In genomic region chr7:104317944-104318629, GRCh38 we compare ENCODE assay signal across 31 cellular contexts. TPM values are rescaled to one million over a fixed set of nuclear protein-coding genes. Genes with fewer than 3 reads are reported as not detected.
DNase-seq lines count a peak whose midpoint lies in the region; ATAC-seq, FAIRE-seq and TF ChIP-seq lines count a peak whose summit lies in the region.
"Had no signal": no experiment of that assay in that cellular context is flagged by ENCODE, and none has a peak within 500 bp of the region (broad histone marks: within the 10 kb centered on the region; RNA-seq: fewer than 3 reads in every experiment).

No MANE protein-coding gene starts in this region.

- H2AFZ ChIP-seq in HepG2 (ENCODE audit: low read length) (no peak overlapping the region), IMR-90 (replicated peaks; ENCODE audit: low read length, poor library complexity) (no peak overlapping the region), K562 (ENCODE audit: low read depth, low read length) (no peak overlapping the region)

- H3K27ac ChIP-seq in HepG2 (ENCODE audit: extremely low read length, insufficient read depth, low read length) (no peak overlapping the region), right lobe of liver (no peak overlapping the region), IMR-90 (ENCODE audit: insufficient read depth, low read length) (no peak overlapping the region), K562 (ENCODE audit: extremely low read depth, low read depth, low read length) (no peak overlapping the region), mesendoderm (ENCODE audit: low read depth, low read length) (no peak overlapping the region)
- H3K27ac ChIP-seq: 22Rv1, BLaER1 had no signal

- H3K27ac Mint-ChIP-seq in chondrocyte (ENCODE audit: unreplicated experiment), result no peak overlapping the region
- H3K27ac Mint-ChIP-seq: CD14-positive monocyte; CD4-positive, alpha-beta memory T cell; CD4-positive, CD25-positive, alpha-beta regulatory T cell; CD8-positive, alpha-beta memory T cell had no signal

- H4K8ac ChIP-seq in IMR-90 (ENCODE audit: low read depth in 2 of 2, low read length in 2 of 2), result no peak overlapping the region
- H4K8ac ChIP-seq in mesendoderm (ENCODE audit: low read depth, low read length), result no peak overlapping the region

- TF ChIP-seq EP300 in HepG2 (IDR thresholded peaks at IDR 0.05; ENCODE audit: low read depth in 2 of 2, low read length in 2 of 2), result no peak
- TF ChIP-seq EP300 in HepG2 (CRISPR knock-in tag; IDR thresholded peaks at IDR 0.05; ENCODE audit: borderline replicate concordance), result no peak
- no peak for TF ChIP-seq EP300 in K562 (IDR thresholded peaks at IDR 0.05; ENCODE audit: low read length)

- H3K9me1 ChIP-seq in IMR-90 (ENCODE audit: insufficient read depth, low read length) (no peaks in the 10 kb centered on the region), K562 (ENCODE audit: control insufficient read depth, insufficient read depth, low read length) (no peaks in the 10 kb centered on the region)

- no peak overlapping the region for H3K4me3 Mint-ChIP-seq in chondrocyte (ENCODE audit: unreplicated experiment)
- H3K4me3 Mint-ChIP-seq: CD14-positive monocyte; CD4-positive, alpha-beta memory T cell; CD4-positive, CD25-positive, alpha-beta regulatory T cell; CD8-positive, alpha-beta memory T cell had no signal

- no peak for TF ChIP-seq POLR2A in HepG2 (IDR thresholded peaks at IDR 0.05; ENCODE audit: insufficient read depth in 1 of 2, low read depth in 2 of 2, low read length in 2 of 2)
- TF ChIP-seq POLR2A in right lobe of liver (IDR thresholded peaks at IDR 0.05), result no peak
- no peak for TF ChIP-seq POLR2A in IMR-90 (IDR thresholded peaks at IDR 0.05; ENCODE audit: low read depth, low read length)
- TF ChIP-seq POLR2A in K562 (conservative IDR thresholded peaks at IDR 0.05), result no peak

- H3K79me1 ChIP-seq in IMR-90 (ENCODE audit: low read depth in 1 of 2, low read length in 2 of 2) (no peaks in the 10 kb centered on the region), mesendoderm (ENCODE audit: low read length) (no peaks in the 10 kb centered on the region)

- H3K4me2 ChIP-seq in HepG2 (ENCODE audit: low read depth, low read length) (no peak overlapping the region), IMR-90 (ENCODE audit: low read depth, low read length) (no peak overlapping the region), K562 (ENCODE audit: insufficient read depth, low read length) (no peak overlapping the region), mesendoderm (ENCODE audit: low read length) (no peak overlapping the region)
- H3K4me2 ChIP-seq: BLaER1 had no signal

- H3K9me3 Mint-ChIP-seq in chondrocyte (ENCODE audit: low read depth), result peaks cover 28% of the 10 kb centered on the region

- H3K27me3 ChIP-seq in HepG2 (ENCODE audit: control insufficient read depth in 1 of 2, insufficient read depth in 2 of 2, low read length in 2 of 2) (no peaks in the 10 kb centered on the region), right lobe of liver (no peaks in the 10 kb centered on the region), IMR-90 (ENCODE audit: control insufficient read depth, insufficient read depth, low read length) (no peaks in the 10 kb centered on the region; the same call in 1 of the 2 replicates), K562 (ENCODE audit: control insufficient read depth in 2 of 2, insufficient read depth in 2 of 2, low read length in 2 of 2) (no peaks in the 10 kb centered on the region), mesendoderm (ENCODE audit: insufficient read depth, low read length, poor library complexity) (no peaks in the 10 kb centered on the region)
- H3K27me3 ChIP-seq: BLaER1 had no signal

- no peak overlapping the region for H3K14ac ChIP-seq in IMR-90 (replicated peaks; ENCODE audit: low read depth, low read length)

- CTCF ChIA-PET in HepG2 (lab: Yijun Ruan, JAX; ENCODE audit: low intra/inter-chr PET ratio, low total read pairs) (no interaction called here), IMR-90 (lab: Yijun Ruan, JAX) (no interaction called here), K562 (lab: Yijun Ruan, JAX; ENCODE audit: low intra/inter-chr PET ratio) (no interaction called here)

- H3K79me2 ChIP-seq in HepG2 (ENCODE audit: insufficient read depth, low read length), result no peaks in the 10 kb centered on the region
- no peaks in the 10 kb centered on the region for H3K79me2 ChIP-seq in K562 (ENCODE audit: control insufficient read depth, insufficient read depth, low read length)
- H3K79me2 ChIP-seq in mesendoderm (ENCODE audit: control insufficient read depth, insufficient read depth, low read length), result no peaks in the 10 kb centered on the region

- no peak overlapping the region for H3K56ac ChIP-seq in IMR-90 (ENCODE audit: extremely low read depth, insufficient read depth, low read length)
- no peak overlapping the region for H3K56ac ChIP-seq in mesendoderm (ENCODE audit: low read length)

- H2AK5ac ChIP-seq in IMR-90 (ENCODE audit: low read depth, low read length) (no peak overlapping the region), mesendoderm (ENCODE audit: low read length) (no peak overlapping the region)

- H3K4me3 ChIP-seq in HepG2 (replicated peaks in 1 of 3; ENCODE audit: insufficient read depth in 1 of 3, low read depth in 2 of 3, low read length in 3 of 3) (no peak overlapping the region), right lobe of liver (no peak overlapping the region), IMR-90 (ENCODE audit: insufficient read depth, low read depth, low read length) (no peak overlapping the region), K562 (no peak overlapping the region), mesendoderm (ENCODE audit: low read length) (no peak overlapping the region)
- H3K4me3 ChIP-seq: BLaER1 had no signal

- no peak overlapping the region for H3K9ac ChIP-seq in HepG2 (ENCODE audit: insufficient read depth, low read depth, low read length)
- no peak overlapping the region for H3K9ac ChIP-seq in IMR-90 (ENCODE audit: low read depth, low read length)
- H3K9ac ChIP-seq in K562 (ENCODE audit: insufficient read depth in 1 of 2, low read depth in 2 of 2, low read length in 2 of 2), result no peak overlapping the region
- H3K9ac ChIP-seq in mesendoderm (ENCODE audit: low read length), result no peak overlapping the region
- H3K9ac ChIP-seq: BLaER1 had no signal

- TF ChIP-seq RAD21 in HepG2 (CRISPR knock-in tag; IDR thresholded peaks at IDR 0.05) (no peak), IMR-90 (IDR thresholded peaks at IDR 0.05; ENCODE audit: low read length) (no peak), K562 (CRISPR knock-in tag; conservative IDR thresholded peaks at IDR 0.05 in 1 of 2, IDR thresholded peaks at IDR 0.05 in 1 of 2) (no peak)

- FAIRE-seq in HepG2 (lab: Jason Lieb, UNC) (no peak), K562 (lab: Jason Lieb, UNC) (no peak)
- FAIRE-seq: GM12891, GM19239 had no signal

- H3K4ac ChIP-seq in IMR-90 (ENCODE audit: low read depth, low read length), result no peak overlapping the region
- H3K4ac ChIP-seq in mesendoderm (ENCODE audit: low read depth, low read length), result no peak overlapping the region

- H3K36me3 Mint-ChIP-seq in chondrocyte (ENCODE audit: low read depth), result peaks cover 3% of the 10 kb centered on the region
- H3K36me3 Mint-ChIP-seq: CD14-positive monocyte; CD4-positive, alpha-beta memory T cell; CD8-positive, alpha-beta memory T cell had no signal

- in situ Hi-C loops in HepG2 (cut with HindIII; ENCODE audit: extremely low pct_ligation_motif_present, low pct_unique_long_range_greater_than_20kb), result no loop called here
- in situ Hi-C loops in IMR-90 (cut with MboI; ENCODE audit: low sequenced_read_pairs), result no loop called here
- in situ Hi-C loops in K562 (cut with MboI), result no loop called here

- dilution Hi-C loops in IMR-90 (cut with HindIII; ENCODE audit: low sequenced_read_pairs, unreplicated experiment), result no loop called here

- H4K5ac ChIP-seq in IMR-90 (ENCODE audit: low read depth, low read length) (no peak overlapping the region), mesendoderm (ENCODE audit: low read length) (no peak overlapping the region)

- H3K4me1 Mint-ChIP-seq in chondrocyte (ENCODE audit: low read depth), result no peaks in the 10 kb centered on the region
- H3K4me1 Mint-ChIP-seq: CD14-positive monocyte; CD4-positive, alpha-beta memory T cell; CD4-positive, CD25-positive, alpha-beta regulatory T cell; CD8-positive, alpha-beta memory T cell had no signal

- intact Hi-C loops in HepG2 (cut with micrococcal nuclease; ENCODE audit: unreplicated experiment) (no loop called here), right lobe of liver (cut with DNase I) (no loop called here), IMR-90 (cut with micrococcal nuclease) (no loop called here), K562 (cut with micrococcal nuclease) (no loop called here)

- WGBS in HepG2 (ENCODE audit: low lambda C conversion rate), result 4% methylated on average over 5 of the region's 5 CpGs
- 44% methylated on average over 5 of the region's 5 CpGs for WGBS in right lobe of liver (ENCODE audit: insufficient coverage, low coverage, low lambda C conversion rate, missing lambda C conversion rate)
- WGBS in IMR-90 (ENCODE audit: extremely low coverage in 2 of 2, insufficient read length in 1 of 2), 2 experiments, result no CpG with 5 or more reads among the region's 5 CpGs
- 0% methylated on average over 5 of the region's 5 CpGs for WGBS in K562 (ENCODE audit: insufficient coverage, low coverage, missing lambda C conversion rate)
- no CpG with 5 or more reads among the region's 5 CpGs for WGBS in mesendoderm (ENCODE audit: extremely low coverage, insufficient coverage, low lambda C conversion rate)

- ATAC-seq in HepG2 (no peak), right lobe of liver (no peak), IMR-90 (ENCODE audit: low read depth) (no peak), K562 (no peak)

- H3K18ac ChIP-seq in IMR-90 (ENCODE audit: low read depth, low read length) (no peak overlapping the region), mesendoderm (ENCODE audit: low read length) (no peak overlapping the region)

- no peak overlapping the region for H4K91ac ChIP-seq in IMR-90 (ENCODE audit: insufficient read depth, low read depth, low read length)

- H3K23ac ChIP-seq in IMR-90 (ENCODE audit: low read depth, low read length), result no peak overlapping the region
- no peak overlapping the region for H3K23ac ChIP-seq in mesendoderm (ENCODE audit: low read length)

- TF ChIP-seq CTCF in HepG2 (CRISPR knock-in tag; IDR thresholded peaks at IDR 0.05), result no peak
- no peak for TF ChIP-seq CTCF in right lobe of liver (IDR thresholded peaks at IDR 0.05)
- no peak for TF ChIP-seq CTCF in IMR-90 (conservative IDR thresholded peaks at IDR 0.05; ENCODE audit: low read depth, low read length)
- no peak for TF ChIP-seq CTCF in K562 (IDR thresholded peaks at IDR 0.05 in 2 of 3, conservative IDR thresholded peaks at IDR 0.05 in 1 of 3; ENCODE audit: insufficient read depth in 2 of 3, low read depth in 1 of 3, low read length in 3 of 3)
- no peak for TF ChIP-seq CTCF in chondrocyte (IDR thresholded peaks at IDR 0.05)

- POLR2A ChIA-PET in HepG2 (lab: Yijun Ruan, JAX), result no interaction called here
- POLR2A ChIA-PET in IMR-90 (lab: Charles Lee; ENCODE audit: unreplicated experiment), result no interaction called here
- POLR2A ChIA-PET in K562 (lab: Yijun Ruan, JAX), result no interaction called here

- H2BK15ac ChIP-seq in IMR-90 (ENCODE audit: low read depth, low read length), result no peak overlapping the region
- H2BK15ac ChIP-seq in mesendoderm (replicated peaks; ENCODE audit: low read depth), result no peak overlapping the region

- no TSS peak for BruUV-seq in HepG2 (replicated peaks; lab: Mats Ljungman, UMichigan)
- BruUV-seq in IMR-90 (replicated peaks; lab: Mats Ljungman, UMichigan), result no TSS peak
- BruUV-seq in K562 (replicated peaks; lab: Mats Ljungman, UMichigan), result no TSS peak

- DNase-seq in HepG2 (ENCODE audit: low spot score), result no peak
- DNase-seq in right lobe of liver, result no peak
- DNase-seq in IMR-90, result no peak
- DNase-seq in K562 (ENCODE audit: extremely low read depth in 1 of 4, low spot score in 3 of 4), result no peak
- peak; percentile 6 for DNase-seq in mesendoderm
- no peak for DNase-seq in HK-2 (ENCODE audit: unreplicated experiment)
- DNase-seq in SK-N-DZ (ENCODE audit: low spot score), result no peak
- no peak for DNase-seq in chondrocyte (ENCODE audit: low spot score)
- DNase-seq: ACHN; BE2C; C1 segment of cervical spinal cord; CD4-positive, alpha-beta memory T cell; CD4-positive, CD25-positive, alpha-beta regulatory T cell; CD8-positive, alpha-beta memory T cell; COR-L47; DMS 273 treated with DMSO at 0.1 percent for 48 hours; DMS153; DMS53; DMS79; DND-41; EL; GDM1 had no signal

- H2BK5ac ChIP-seq in IMR-90 (ENCODE audit: low read depth, low read length, poor library complexity, severe bottlenecking) (no peak overlapping the region), mesendoderm (ENCODE audit: low read length) (no peak overlapping the region)

- H2BK120ac ChIP-seq in IMR-90 (ENCODE audit: low read depth, low read length), result no peak overlapping the region
- no peak overlapping the region for H2BK120ac ChIP-seq in mesendoderm (ENCODE audit: low read depth, low read length)

- no peaks in the 10 kb centered on the region for H3K4me1 ChIP-seq in HepG2 (ENCODE audit: insufficient read depth, low read length)
- no peaks in the 10 kb centered on the region for H3K4me1 ChIP-seq in right lobe of liver
- H3K4me1 ChIP-seq in IMR-90 (ENCODE audit: control insufficient read depth, insufficient read depth, low read length), result no peaks in the 10 kb centered on the region
- H3K4me1 ChIP-seq in K562 (replicated peaks in 1 of 2; ENCODE audit: control insufficient read depth in 2 of 2, insufficient read depth in 2 of 2, low read length in 2 of 2), result no peaks in the 10 kb centered on the region
- H3K4me1 ChIP-seq in mesendoderm (ENCODE audit: control insufficient read depth, low read depth, low read length), result no peaks in the 10 kb centered on the region
- H3K4me1 ChIP-seq: BE2C, BLaER1 had no signal

- H3K36me3 ChIP-seq in HepG2 (replicated peaks in 1 of 2; ENCODE audit: control insufficient read depth in 1 of 2, insufficient read depth in 2 of 2, low read length in 2 of 2), result no peaks in the 10 kb centered on the region
- no peaks in the 10 kb centered on the region for H3K36me3 ChIP-seq in right lobe of liver
- H3K36me3 ChIP-seq in IMR-90 (ENCODE audit: control insufficient read depth, insufficient read depth, low read length), result no peaks in the 10 kb centered on the region
- no peaks in the 10 kb centered on the region for H3K36me3 ChIP-seq in K562 (ENCODE audit: control insufficient read depth, insufficient read depth, low read length)
- no peaks in the 10 kb centered on the region for H3K36me3 ChIP-seq in mesendoderm (ENCODE audit: control insufficient read depth, insufficient read depth, low read length)
- H3K36me3 ChIP-seq: BE2C, BLaER1 had no signal

- H2BK20ac ChIP-seq in IMR-90 (ENCODE audit: low read depth, low read length), result no peak overlapping the region

- peaks cover 10% of the 10 kb centered on the region for H3K27me3 Mint-ChIP-seq in chondrocyte (ENCODE audit: low read depth)
- H3K27me3 Mint-ChIP-seq: CD4-positive, alpha-beta memory T cell had no signal

- H3K9me3 ChIP-seq in HepG2 (ENCODE audit: low read length) (0 out of 2 replicates have a peak, but pooled peaks cover 5% of the 10 kb centered on the region), right lobe of liver (no peaks in the 10 kb centered on the region), IMR-90 (ENCODE audit: control insufficient read depth, insufficient read depth, low read length) (no peaks in the 10 kb centered on the region), K562 (replicated peaks; ENCODE audit: control insufficient read depth, insufficient read depth, low read depth, low read length) (no peaks in the 10 kb centered on the region)
- H3K9me3 ChIP-seq: BE2C had no signal

- no peaks in the 10 kb centered on the region for H4K20me1 ChIP-seq in HepG2 (ENCODE audit: insufficient read depth, low read length)
- H4K20me1 ChIP-seq in IMR-90 (ENCODE audit: insufficient read depth, low read length), result no peaks in the 10 kb centered on the region
- no peaks in the 10 kb centered on the region for H4K20me1 ChIP-seq in K562 (replicated peaks; ENCODE audit: control insufficient read depth, insufficient read depth, low read length)
- H4K20me1 ChIP-seq: BLaER1 had no signal

- no peak overlapping the region for H2AK9ac ChIP-seq in IMR-90 (replicated peaks; ENCODE audit: low read depth, low read length, poor library complexity)

RNA-seq across cellular contexts. Expression of gene LHFPL3, which starts 10.3 kb away (rescaled TPM):
- total RNA-seq in HepG2 (2016; rRNA removed; fragmentation: Illumina TruSeq; extraction: Trizol) (not detected in 2 replicates), right lobe of liver (not detected), IMR-90 (2012; rRNA removed) (not detected in 2 replicates), K562 (2014; rRNA removed) (not detected in 2 replicates), K562 (2014; rRNA removed; fragmentation: Illumina TruSeq; extraction: Trizol) (not detected in 2 replicates), K562 (2015; rRNA removed; fragmentation: Illumina TruSeq; extraction: Trizol) (not detected in 2 replicates), K562 (2021) (not detected in 2 replicates), chondrocyte (not detected in 3 replicates)
- total RNA-seq in HepG2 (2016; cell fraction: cytosol; rRNA removed; fragmentation: Illumina TruSeq; extraction: Trizol; ENCODE audit: low read depth), result not detected in 2 replicates
- total RNA-seq in HepG2 (2016; cell fraction: insoluble cytoplasmic fraction; rRNA removed; fragmentation: Illumina TruSeq; extraction: Trizol), result not detected in 2 replicates
- total RNA-seq in HepG2 (2016; cell fraction: membrane; rRNA removed; fragmentation: Illumina TruSeq; extraction: Trizol), result not detected in 2 replicates
- not detected in 2 replicates for total RNA-seq in HepG2 (2016; cell fraction: nucleus; rRNA removed; fragmentation: Illumina TruSeq; extraction: Trizol)
- polyA plus RNA-seq in HepG2 (2011; rRNA removed) (not detected in 2 replicates), IMR-90 (2012; rRNA removed) (not detected in 2 replicates), K562 (2011; rRNA removed) (not detected in 2 replicates), K562 (2014; fragmentation: Illumina TruSeq; extraction: Trizol) (not detected in 2 replicates), K562 (2014; fragmentation: Nextera tagmentation; extraction: Ambion mirVana) (under 1 TPM; 0.21 to 0.52 TPM), K562 (2014; rRNA removed) (not detected in 2 replicates)
- polyA plus RNA-seq in HepG2 (2011; cell fraction: cytosol; rRNA removed), result not detected in 2 replicates
- polyA plus RNA-seq in HepG2 (2011; cell fraction: nucleus; rRNA removed), result not detected in 2 replicates
- not detected in 2 replicates for polyA plus RNA-seq in HepG2 (2012)
- polyA plus RNA-seq in HepG2 (2016; cell fraction: cytosol; fragmentation: Illumina TruSeq; extraction: Trizol; ENCODE audit: low read depth), result not detected in 2 replicates
- not detected in 2 replicates for polyA plus RNA-seq in HepG2 (2016; cell fraction: insoluble cytoplasmic fraction; fragmentation: Illumina TruSeq; extraction: Trizol; ENCODE audit: low read depth)
- not detected in 2 replicates for polyA plus RNA-seq in HepG2 (2016; cell fraction: membrane; fragmentation: Illumina TruSeq; extraction: Trizol; ENCODE audit: low read depth)
- not detected in 2 replicates for polyA plus RNA-seq in HepG2 (2016; cell fraction: nucleus; fragmentation: Illumina TruSeq; extraction: Trizol; ENCODE audit: insufficient read depth, low read depth)
- polyA minus RNA-seq in HepG2 (2011; rRNA and poly(A)+ RNA removed; ENCODE audit: low replicate concordance), result not detected in 2 replicates
- not detected in 2 replicates for polyA minus RNA-seq in HepG2 (2011; cell fraction: cytosol; rRNA and poly(A)+ RNA removed)
- not detected in 2 replicates for polyA minus RNA-seq in HepG2 (2011; cell fraction: nucleus; rRNA and poly(A)+ RNA removed)
- not detected in 2 replicates for polyA plus RNA-seq in IMR-90 (2012; cell fraction: cytosol; rRNA removed)
- not detected in 2 replicates for polyA plus RNA-seq in IMR-90 (2012; cell fraction: nucleus; rRNA removed; ENCODE audit: low replicate concordance)
- not detected in 2 replicates for total RNA-seq in K562 (2011; cell fraction: chromatin; rRNA removed; ENCODE audit: low replicate concordance)
- total RNA-seq in K562 (2011; cell fraction: nucleolus; rRNA removed), result not detected in 2 replicates
- not detected in 2 replicates for total RNA-seq in K562 (2011; cell fraction: nucleoplasm; rRNA removed)
- not detected in 2 replicates for polyA plus RNA-seq in K562 (2011; cell fraction: cytosol; rRNA removed)
- not detected in 2 replicates for polyA plus RNA-seq in K562 (2011; cell fraction: nucleus; rRNA removed)
- polyA plus RNA-seq in K562 (2012), result 0.11 and 0.21 TPM in 2 replicates
- polyA minus RNA-seq in K562 (2011; rRNA and poly(A)+ RNA removed), result not detected in 2 replicates
- not detected in 2 replicates for polyA minus RNA-seq in K562 (2011; cell fraction: cytosol; rRNA and poly(A)+ RNA removed)
- not detected in 2 replicates for polyA minus RNA-seq in K562 (2011; cell fraction: nucleus; rRNA and poly(A)+ RNA removed)
- polyA plus RNA-seq in mesendoderm (2013, experiment 1 of 2), result 0.03 TPM
- polyA plus RNA-seq in mesendoderm (2013, experiment 2 of 2), result not detected
- not detected in 2 replicates for polyA plus RNA-seq in SK-N-DZ (2014; cell fraction: cytosol; rRNA removed)
- not detected in 2 replicates for polyA plus RNA-seq in SK-N-DZ (2014; cell fraction: nucleus; rRNA removed)
- total RNA-seq: A172; A673; CD4-positive, alpha-beta memory T cell; CD4-positive, CD25-positive, alpha-beta regulatory T cell; CD8-positive, alpha-beta memory T cell; G401 had no signal
- polyA plus RNA-seq: AG04450; CD14-positive monocyte; CD4-positive, alpha-beta memory T cell; CD4-positive, CD25-positive, alpha-beta regulatory T cell; CD8-positive, alpha-beta memory T cell had no signal

Comparison
In these comparisons a context has a peak if more than half of its experiments do, and no peak if none do; other contexts are left out.
1. Of the 241 proteins assayed by ChIP-seq in both HepG2 and K562: peak only in HepG2: MAFF and MAFK; only in K562: none; in both: none; in neither: 239.